8 cellular contexts compared by ENCODE assay signal in genomic region chr2:240568678-240569522, GRCh38. TPM values are rescaled to one million over a fixed set of nuclear protein-coding genes. Genes with fewer than 3 reads are reported as not detected.
DNase-seq lines count a peak whose midpoint lies in the region; ATAC-seq and FAIRE-seq lines count a peak whose summit lies in the region.

No MANE protein-coding gene starts in this region.

- peak overlapping the region; percentile 62 for H3K4me3 ChIP-seq in right cardiac atrium (ENCODE audit: low read length)

- peak; percentile 62 for FAIRE-seq in GM18507 (lab: Jason Lieb, UNC)

- DNase-seq in AG08396 (ENCODE audit: low spot score): peak; percentile 82
- no peak for DNase-seq in GM18507 (ENCODE audit: extremely low spot score, insufficient read length, low read depth)
- peak; percentile 65 for DNase-seq in RPMI7951 (ENCODE audit: low read depth)
- DNase-seq in right cardiac atrium: peak; percentile 77 to 92 (median 90)
- DNase-seq in posterior cingulate gyrus: peak; percentile 46 to 94 (median 64)
- DNase-seq in OCI-M2 (lab: John Stamatoyannopoulos, UW; ENCODE audit: unreplicated experiment): no peak

- H3K27ac ChIP-seq in angular gyrus (ENCODE audit: low read depth, low read length) (peak overlapping the region; percentile 82), right cardiac atrium (ENCODE audit: low read length) (peak overlapping the region; percentile 10)

- ATAC-seq in HG03354 (IDR thresholded peaks at IDR 0.05; ENCODE audit: poor library complexity, severe bottlenecking, unreplicated experiment) (peak; percentile 34), right cardiac atrium (peak in 1 of 2 donors; percentile 8)

- H3K4me1 ChIP-seq in right cardiac atrium (ENCODE audit: control insufficient read depth, insufficient read depth, low read length): peaks cover 17% of the 10 kb centered on the region

- no peaks in the 10 kb centered on the region for H3K9me3 ChIP-seq in right cardiac atrium (ENCODE audit: control insufficient read depth, low read length)

- no peaks in the 10 kb centered on the region for H3K27me3 ChIP-seq in right cardiac atrium (ENCODE audit: control insufficient read depth, insufficient read depth)

- 1% methylated on average over 93 of the region's 93 CpGs for WGBS in right cardiac atrium

- intact Hi-C loops in right cardiac atrium (cut with DNase I) (no loop called here), posterior cingulate gyrus (cut with DNase I) (loop anchor here (10.0 kb wide), 1 partner anchor 256 kb away; the partner anchor contains the start of gene KIF1A)

RNA-seq across cellular contexts. Expression of gene RNPEPL1, which starts 0.6 kb away (rescaled TPM):
- 13.1 and 15.4 TPM in 2 replicates for total RNA-seq in RPMI7951 (2014; rRNA removed; shearing (Covaris generic))
- total RNA-seq in right cardiac atrium: 10 to 100 TPM; 40.4 to 61.6 (median 58.0) TPM
- polyA plus RNA-seq in right cardiac atrium: 108 TPM

RNA-seq across cellular contexts. Expression of gene DUSP28, which starts 8.7 kb away (rescaled TPM):
- 5.3 and 11.7 TPM in 2 replicates for total RNA-seq in RPMI7951 (2014; rRNA removed; shearing (Covaris generic))
- total RNA-seq in right cardiac atrium: 10 to 100 TPM in 3 of 4 donors, 1 to 10 TPM in 1; 9.6 to 14.9 (median 11.7) TPM
- polyA plus RNA-seq in right cardiac atrium: 10.9 TPM

RNA-seq across cellular contexts. Expression of gene ANKMY1, which starts 11.1 kb away (rescaled TPM):
- 3.6 and 4.0 TPM in 2 replicates for total RNA-seq in RPMI7951 (2014; rRNA removed; shearing (Covaris generic))
- total RNA-seq in right cardiac atrium: 1 to 10 TPM; 7.3 to 8.0 (median 7.6) TPM
- polyA plus RNA-seq in right cardiac atrium: 3.5 TPM

RNA-seq across cellular contexts. Expression of gene CAPN10, which starts 17.6 kb away (rescaled TPM):
- total RNA-seq in RPMI7951 (2014; rRNA removed; shearing (Covaris generic)): 11.4 and 14.0 TPM in 2 replicates
- 10 to 100 TPM; 21.2 to 44.3 (median 36.2) TPM for total RNA-seq in right cardiac atrium
- polyA plus RNA-seq in right cardiac atrium: 40.1 TPM

RNA-seq across cellular contexts. Expression of gene GPR35, which starts 56.4 kb away (rescaled TPM):
- total RNA-seq in RPMI7951 (2014; rRNA removed; shearing (Covaris generic)): 0.10 and 0.12 TPM in 2 replicates
- total RNA-seq in right cardiac atrium: 1 to 10 TPM in 2 of 4 donors, under 1 TPM in 2; 0.53 to 1.4 (median 1.0) TPM
- 0.84 TPM for polyA plus RNA-seq in right cardiac atrium

Comparison
In these comparisons a context has a peak if more than half of its experiments do, and no peak if none do; other contexts are left out.
1. DNase-seq: peak in AG08396 (single experiment), RPMI7951 (single experiment), right cardiac atrium (3 of 3) and posterior cingulate gyrus (10 of 10); none in GM18507 (single experiment) and OCI-M2 (single experiment).